In the genomic region with DNA sequence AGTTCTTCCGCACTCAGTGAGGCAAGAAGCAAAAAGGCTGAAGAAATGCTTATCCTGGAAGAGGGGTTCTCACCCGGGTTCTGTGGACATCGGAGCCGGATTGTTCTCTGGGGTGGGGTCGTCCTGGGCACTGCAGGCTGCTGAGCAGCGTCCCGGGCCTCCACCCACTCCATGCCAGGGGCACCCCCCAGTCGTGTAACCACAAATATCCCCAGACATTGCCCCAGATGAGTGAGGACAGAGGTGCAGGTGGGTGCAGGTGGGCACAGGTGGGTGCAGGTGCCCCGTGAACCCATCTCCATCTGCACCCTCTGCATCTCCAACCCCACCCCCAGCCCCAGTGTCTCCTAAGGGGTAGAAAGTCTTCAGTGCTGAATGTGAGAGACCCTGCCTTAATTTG, we compare ENCODE assay signal across 16 cellular contexts.
A peak's percentile ranks its signal among the peaks of the same experiment; 100 is the strongest.
DNase-seq lines count a peak whose midpoint lies in the region; ATAC-seq and TF ChIP-seq lines count a peak whose summit lies in the region.
"Had no signal": no experiment of that assay in that cellular context is flagged by ENCODE, and none has a peak within 500 bp of the region (broad histone marks: within the 10 kb centered on the region; RNA-seq: fewer than 3 reads in every experiment).

No MANE protein-coding gene starts in this region.

- H3K4me3 ChIP-seq in HL-60 (replicated peaks; ENCODE audit: insufficient read depth, low read length) (peak overlapping the region; percentile 12; the same call in 1 of the 2 replicates), esophagus squamous epithelium (peak overlapping the region in 1 of 4 donors; percentile 25), lower lobe of right lung (peak overlapping the region; percentile 48), testis (no peak overlapping the region)

- H3K27ac ChIP-seq in HL-60 (replicated peaks) = peak overlapping the region; percentile 45
- H3K27ac ChIP-seq in esophagus squamous epithelium = peak overlapping the region; percentile 46 to 85 (median 79)
- H3K27ac ChIP-seq in lower lobe of right lung = peak overlapping the region; percentile 91
- peak overlapping the region; percentile 68 to 89 for H3K27ac ChIP-seq in testis

- H3K4me1 ChIP-seq in esophagus squamous epithelium (peaks cover 6 to 41% (median 14%) of the 10 kb centered on the region in 3 donors), lower lobe of right lung (peaks cover 53% of the 10 kb centered on the region), testis (peaks cover 52% of the 10 kb centered on the region)

- no peak for TF ChIP-seq POLR2A in esophagus squamous epithelium (IDR thresholded peaks at IDR 0.05)
- no peak for TF ChIP-seq POLR2A in testis (IDR thresholded peaks at IDR 0.05)

- TF ChIP-seq CTCF in HL-60 (IDR thresholded peaks at IDR 0.05; ENCODE audit: insufficient read depth, low read length) (no peak), esophagus squamous epithelium (IDR thresholded peaks at IDR 0.05) (no peak), lower lobe of right lung (IDR thresholded peaks at IDR 0.05) (no peak), testis (IDR thresholded peaks at IDR 0.05) (no peak)

- peak in 1 of 2 donors; percentile 28 for ATAC-seq in lower lobe of right lung
- ATAC-seq in HG03025 (IDR thresholded peaks at IDR 0.05; ENCODE audit: low FRiP score, unreplicated experiment) = no peak
- ATAC-seq in stimulated activated naive CD8-positive, alpha-beta T cell treated with anti-CD3 and anti-CD28 coated beads, Interleukin-15, Interleukin-2, amounts not matched to agents 100 U/mL and 50 U/mL, for 24 hours = no peak
- ATAC-seq: activated T-helper 17 cell treated with anti-CD3 and anti-CD28 coated beads, Interleukin-2, amount 50 U/mL, for 72 hours; naive thymus-derived CD8-positive, alpha-beta T cell had no signal

- intact Hi-C loops in esophagus squamous epithelium (cut with DNase I) (no loop called here), lower lobe of right lung (cut with DNase I) (no loop called here), testis (cut with DNase I; ENCODE audit: low total_unique reads) (no loop called here)

- H3K36me3 ChIP-seq in esophagus squamous epithelium (no peaks in the 10 kb centered on the region), lower lobe of right lung (no peaks in the 10 kb centered on the region), testis (ENCODE audit: low read depth, missing control alignments) (no peaks in the 10 kb centered on the region)

- DNase-seq in HL-60 (ENCODE audit: low read depth in 1 of 2, low spot score in 1 of 2) (no peak), esophagus squamous epithelium (lab: John Stamatoyannopoulos, UW) (no peak), lower lobe of right lung (no peak), testis (no peak), cerebellar nuclear complex (lab: John Stamatoyannopoulos, UW) (no peak), DMS 273 (lab: John Stamatoyannopoulos, UW; ENCODE audit: unreplicated experiment) (no peak)
- no peak for DNase-seq in stimulated activated naive CD8-positive, alpha-beta T cell treated with anti-CD3 and anti-CD28 coated beads, Interleukin-15, Interleukin-2, amounts not matched to agents 100 U/mL and 50 U/mL, for 24 hours
- DNase-seq: activated CD4-positive, CD25-positive, alpha-beta regulatory T cell; GDM1; MM.1S; naive thymus-derived CD8-positive, alpha-beta T cell; NCI-H1694; SHP77 treated with DMSO at 0.1 percent for 48 hours; stimulated activated naive CD4-positive, alpha-beta T cell had no signal

- 58 to 64% methylated on average over 8 of the region's 9 CpGs for WGBS in esophagus squamous epithelium, 2 donors
- 32 to 63% methylated on average over 8 to 9 of the region's 9 CpGs for WGBS in testis, 2 donors

- H3K27me3 ChIP-seq in HL-60 (ENCODE audit: insufficient read depth, poor library complexity, severe bottlenecking) = no peaks in the 10 kb centered on the region
- H3K27me3 ChIP-seq in esophagus squamous epithelium = peaks cover 0 to 7% (median 0%) of the 10 kb centered on the region in 4 donors
- H3K27me3 ChIP-seq in lower lobe of right lung (ENCODE audit: low read depth) = no peaks in the 10 kb centered on the region
- H3K27me3 ChIP-seq in testis = no peaks in the 10 kb centered on the region

- H3K9me3 ChIP-seq in esophagus squamous epithelium (peaks cover 0 to 13% (median 8%) of the 10 kb centered on the region in 3 donors), lower lobe of right lung (peaks cover 7% of the 10 kb centered on the region), testis (no peaks in the 10 kb centered on the region)

Comparison
In these comparisons a context has a peak if more than half of its experiments do, and no peak if none do; other contexts are left out.
1. H3K4me3 ChIP-seq: peak in HL-60 (single experiment) and lower lobe of right lung (single experiment); none in testis (0 of 2).
2. Peak in every context shown above with its lines, with median percentiles within 50 percentile points of each other: H3K27ac ChIP-seq.